8 cellular contexts compared by ENCODE assay signal in the genomic region with DNA sequence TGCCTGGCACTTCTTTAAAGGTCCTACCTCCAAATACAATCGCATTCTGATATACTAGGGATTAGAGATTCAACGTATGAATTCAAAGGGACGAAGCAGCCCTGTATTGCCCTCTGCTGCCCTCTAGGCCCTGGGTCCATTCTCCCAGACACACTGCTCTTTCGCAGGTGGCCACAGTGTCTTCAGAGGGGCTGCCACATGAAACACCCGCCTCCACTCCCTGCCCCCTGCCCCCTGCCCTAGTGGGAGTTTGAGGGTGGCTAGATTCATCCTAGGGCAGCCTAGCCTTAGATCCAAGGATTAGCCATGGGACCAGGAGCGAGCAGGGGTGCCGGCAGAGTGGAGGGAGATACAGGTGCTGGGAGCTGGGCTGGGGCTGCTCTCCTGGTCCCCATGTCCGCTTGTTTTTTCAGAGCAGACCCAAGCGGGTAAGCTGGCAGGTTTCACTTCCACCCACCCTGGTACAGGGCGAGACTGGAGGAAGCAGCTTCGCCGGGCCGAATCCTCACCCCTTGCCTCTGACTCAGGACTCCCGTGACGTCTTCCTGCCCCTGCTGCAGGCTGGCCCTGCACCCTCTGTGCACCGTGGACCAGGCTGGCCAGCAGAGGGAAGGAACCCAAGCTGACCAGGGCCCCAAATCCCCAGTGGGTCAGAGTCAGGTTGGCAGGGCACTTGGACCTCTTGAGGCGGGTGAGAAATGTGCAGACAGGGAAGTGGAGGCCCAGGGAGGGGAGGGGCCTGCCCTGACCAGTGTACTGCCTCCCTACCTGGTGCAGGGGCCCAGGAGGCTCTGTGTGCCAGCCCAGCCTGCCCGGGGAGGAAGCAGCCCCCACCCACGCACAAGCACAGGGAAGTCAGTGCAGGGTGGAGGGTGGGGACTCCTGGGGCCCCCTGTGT. TPM values are rescaled to one million over a fixed set of nuclear protein-coding genes. Genes with fewer than 3 reads are reported as not detected.
A peak's percentile ranks its signal among the peaks of the same experiment; 100 is the strongest.
DNase-seq lines count a peak whose midpoint lies in the region; ATAC-seq and TF ChIP-seq lines count a peak whose summit lies in the region.

No MANE protein-coding gene starts in this region.

- H3K27ac ChIP-seq in HCT116 (ENCODE audit: low read depth, low read length) (no peak overlapping the region; the same call in 1 of the 2 replicates), mesenchymal stem cell (ENCODE audit: low read length, poor library complexity, severe bottlenecking) (no peak overlapping the region)

- H3K9me3 Mint-ChIP-seq in T-cell = no peaks in the 10 kb centered on the region
- no peaks in the 10 kb centered on the region for H3K9me3 Mint-ChIP-seq in central memory CD8-positive, alpha-beta T cell
- no peaks in the 10 kb centered on the region for H3K9me3 Mint-ChIP-seq in stimulated activated naive CD8-positive, alpha-beta T cell treated with anti-CD3 and anti-CD28 coated beads, Interleukin-15, Interleukin-2, amounts not matched to agents 100 ng/mL and 50 ng/mL, for 24 hours

- H3K23ac ChIP-seq in mesenchymal stem cell (ENCODE audit: low read length in 2 of 2) = no peak overlapping the region

- RAD21 ChIA-PET in HCT116 (lab: Charles Lee; ENCODE audit: low non-redundant PET in 1 of 2, low total read pairs in 2 of 2, uncharacterized antibody in 2 of 2, unreplicated experiment in 2 of 2) = no interaction called here

- TF ChIP-seq RAD21 in HCT116 (IDR thresholded peaks at IDR 0.05; ENCODE audit: low read depth) = no peak

- peak; percentile 4 to 23 (median 18); a peak in 1 of 6 replicates for TF ChIP-seq CTCF in HCT116 (IDR thresholded peaks at IDR 0.05 in 2 of 3, conservative IDR thresholded peaks at IDR 0.05 in 1 of 3; ENCODE audit: borderline replicate concordance in 1 of 3, insufficient read depth in 1 of 3, low read depth in 2 of 3, low read length in 2 of 3)

- no peaks in the 10 kb centered on the region for H3K9me3 ChIP-seq in HCT116 (ENCODE audit: control insufficient read depth in 1 of 2, insufficient read depth in 1 of 2, low read depth in 1 of 2, low read length in 2 of 2)
- no peaks in the 10 kb centered on the region for H3K9me3 ChIP-seq in mesenchymal stem cell (ENCODE audit: control insufficient read depth, low read length)

- WGBS in mesenchymal stem cell = 86% methylated on average over 15 of the region's 19 CpGs

- no peaks in the 10 kb centered on the region for H4K20me1 ChIP-seq in HCT116 (ENCODE audit: insufficient read depth)

- no peak overlapping the region for H2BK12ac ChIP-seq in mesenchymal stem cell (ENCODE audit: low read length in 2 of 2)

- DNase-seq in CD1c-positive myeloid dendritic cell (ENCODE audit: extremely low spot score) (peak; percentile 96), HCT116 (ENCODE audit: low read depth, low spot score) (no peak), T-cell (peak in 9 of 34 experiments; percentile 13 to 61 (median 27)), mesenchymal stem cell (no peak), NCI-H345 (lab: John Stamatoyannopoulos, UW) (no peak)
- DNase-seq in central memory CD8-positive, alpha-beta T cell (ENCODE audit: low spot score in 2 of 2) = no peak

- peak overlapping the region; percentile 15 for H2AK5ac ChIP-seq in mesenchymal stem cell (ENCODE audit: low read length, severe bottlenecking)

- no peak overlapping the region for H3K4ac ChIP-seq in mesenchymal stem cell (ENCODE audit: low read depth in 1 of 2, low read length in 2 of 2)

- no peak overlapping the region for H2BK5ac ChIP-seq in mesenchymal stem cell (ENCODE audit: low read depth, low read length, poor library complexity, severe bottlenecking)

- POLR2A ChIA-PET in HCT116 (lab: Charles Lee) (no interaction called here), T-cell (lab: Charles Lee) (no interaction called here)

- peak overlapping the region; percentile 21 to 86 (median 75) for H3K4me3 Mint-ChIP-seq in T-cell
- H3K4me3 Mint-ChIP-seq in central memory CD8-positive, alpha-beta T cell = peak overlapping the region; percentile 76
- peak overlapping the region; percentile 80 for H3K4me3 Mint-ChIP-seq in stimulated activated naive CD8-positive, alpha-beta T cell treated with anti-CD3 and anti-CD28 coated beads, Interleukin-15, Interleukin-2, amounts not matched to agents 100 ng/mL and 50 ng/mL, for 24 hours

- no peaks in the 10 kb centered on the region for H3K79me2 ChIP-seq in HCT116 (ENCODE audit: insufficient read depth, low read length)

- no peak overlapping the region for H2BK120ac ChIP-seq in mesenchymal stem cell (ENCODE audit: low read depth, low read length)

- no peak overlapping the region for H4K8ac ChIP-seq in mesenchymal stem cell (ENCODE audit: low read length)

- H2BK15ac ChIP-seq in mesenchymal stem cell (ENCODE audit: low read depth, poor library complexity, severe bottlenecking) = peak overlapping the region; percentile 21

- H3K27me3 ChIP-seq in HCT116 (ENCODE audit: insufficient read depth, low read length) = no peaks in the 10 kb centered on the region
- H3K27me3 ChIP-seq in mesenchymal stem cell (ENCODE audit: control insufficient read depth in 1 of 2, insufficient read depth in 1 of 2, low read length in 2 of 2) = no peaks in the 10 kb centered on the region

- no peaks in the 10 kb centered on the region for H3K36me3 ChIP-seq in HCT116 (ENCODE audit: control insufficient read depth in 1 of 2, insufficient read depth in 2 of 2, low read length in 2 of 2)
- peaks cover 12% of the 10 kb centered on the region in 2 experiments for H3K36me3 ChIP-seq in mesenchymal stem cell (ENCODE audit: control insufficient read depth in 1 of 2, insufficient read depth in 2 of 2, low read depth in 1 of 2, low read length in 2 of 2)

- H3K4me2 ChIP-seq in HCT116 (ENCODE audit: low read length) = no peak overlapping the region
- H3K4me2 ChIP-seq in mesenchymal stem cell (ENCODE audit: low read length, poor library complexity, severe bottlenecking) = no peak overlapping the region

- H3K27me3 Mint-ChIP-seq in T-cell = peaks cover 4 to 13% of the 10 kb centered on the region in 2 donors
- peaks cover 36% of the 10 kb centered on the region for H3K27me3 Mint-ChIP-seq in central memory CD8-positive, alpha-beta T cell
- peaks cover 7% of the 10 kb centered on the region for H3K27me3 Mint-ChIP-seq in stimulated activated naive CD8-positive, alpha-beta T cell treated with anti-CD3 and anti-CD28 coated beads, Interleukin-15, Interleukin-2, amounts not matched to agents 100 ng/mL and 50 ng/mL, for 24 hours

- H3K79me1 ChIP-seq in mesenchymal stem cell (replicated peaks; ENCODE audit: low read length, poor library complexity, severe bottlenecking) = no peaks in the 10 kb centered on the region

- intact Hi-C loops in HCT116 (cut with micrococcal nuclease) = loop anchor here (5.0 to 10.0 kb wide), 2 partner anchors 125 to 572 kb away; no protein-coding TSS in a partner anchor

- H3K4me3 ChIP-seq in HCT116 (replicated peaks in 1 of 2; ENCODE audit: low read depth in 1 of 2, low read length in 2 of 2) = no peak overlapping the region
- no peak overlapping the region for H3K4me3 ChIP-seq in mesenchymal stem cell (ENCODE audit: insufficient read depth in 1 of 2, low read depth in 1 of 2, low read length in 2 of 2)

- no peak overlapping the region for H3K9ac ChIP-seq in HCT116 (ENCODE audit: low read length)
- H3K9ac ChIP-seq in mesenchymal stem cell (ENCODE audit: low read length) = peak overlapping the region; percentile 45

- TF ChIP-seq POLR2A in HCT116 (IDR thresholded peaks at IDR 0.05; ENCODE audit: borderline replicate concordance, extremely low read depth, insufficient read depth, insufficient read length) = no peak

- no peak overlapping the region for H3K18ac ChIP-seq in mesenchymal stem cell (ENCODE audit: low read depth in 1 of 2, low read length in 2 of 2)

- H3K36me3 Mint-ChIP-seq in T-cell = no peaks in the 10 kb centered on the region
- H3K36me3 Mint-ChIP-seq in central memory CD8-positive, alpha-beta T cell (ENCODE audit: insufficient read depth) = peaks cover 8% of the 10 kb centered on the region
- H3K36me3 Mint-ChIP-seq in stimulated activated naive CD8-positive, alpha-beta T cell treated with anti-CD3 and anti-CD28 coated beads, Interleukin-15, Interleukin-2, amounts not matched to agents 100 ng/mL and 50 ng/mL, for 24 hours (ENCODE audit: low read depth) = no peaks in the 10 kb centered on the region

- BruUV-seq in HCT116 (replicated peaks; lab: Mats Ljungman, UMichigan) = no TSS peak

- H3K4me1 Mint-ChIP-seq in T-cell = peaks cover 23 to 31% (median 28%) of the 10 kb centered on the region in 3 donors
- H3K4me1 Mint-ChIP-seq in central memory CD8-positive, alpha-beta T cell = peaks cover 21% of the 10 kb centered on the region
- H3K4me1 Mint-ChIP-seq in stimulated activated naive CD8-positive, alpha-beta T cell treated with anti-CD3 and anti-CD28 coated beads, Interleukin-15, Interleukin-2, amounts not matched to agents 100 ng/mL and 50 ng/mL, for 24 hours (ENCODE audit: low read depth) = peaks cover 33% of the 10 kb centered on the region

- CTCF ChIA-PET in HCT116 (lab: Charles Lee) (no interaction called here), T-cell (lab: Charles Lee) (no interaction called here)

- H2AFZ ChIP-seq in HCT116 (ENCODE audit: low read depth, low read length, poor library complexity, severe bottlenecking) (no peak overlapping the region), mesenchymal stem cell (ENCODE audit: low read depth, low read length) (no peak overlapping the region)

- no peaks in the 10 kb centered on the region for H3K9me2 ChIP-seq in HCT116 (ENCODE audit: insufficient read depth)

- H4K91ac ChIP-seq in mesenchymal stem cell (ENCODE audit: low read length) = peak overlapping the region; percentile 67

- peaks cover 2 to 40% of the 10 kb centered on the region in 2 experiments; a peak in 3 of 4 replicates for H3K4me1 ChIP-seq in HCT116 (ENCODE audit: control insufficient read depth in 1 of 2, insufficient read depth in 2 of 2, low read length in 2 of 2)
- H3K4me1 ChIP-seq in mesenchymal stem cell (ENCODE audit: control insufficient read depth, insufficient read depth, low read depth, low read length) = peaks cover 34% of the 10 kb centered on the region

- ATAC-seq in HCT116 (no peak), T-cell (replicated peaks in 1 of 4) (peak in 2 of 4 experiments; percentile 24), GM21367 (IDR thresholded peaks at IDR 0.05; ENCODE audit: unreplicated experiment) (no peak)
- ATAC-seq in central memory CD8-positive, alpha-beta T cell (replicated peaks; ENCODE audit: extremely low read depth, poor library complexity, severe bottlenecking) = peak; percentile 17

- H3K14ac ChIP-seq in mesenchymal stem cell (ENCODE audit: low read length in 2 of 2) = no peak overlapping the region

- peak overlapping the region in 1 of 2 donors; percentile 74 for H3K27ac Mint-ChIP-seq in T-cell
- no peak overlapping the region for H3K27ac Mint-ChIP-seq in central memory CD8-positive, alpha-beta T cell (ENCODE audit: low read depth)
- H3K27ac Mint-ChIP-seq in stimulated activated naive CD8-positive, alpha-beta T cell treated with anti-CD3 and anti-CD28 coated beads, Interleukin-15, Interleukin-2, amounts not matched to agents 100 ng/mL and 50 ng/mL, for 24 hours = peak overlapping the region; percentile 93

RNA-seq across cellular contexts. Expression of a gene that starts 28.4 kb away (rescaled TPM):
- total RNA-seq in HCT116 (2021; ENCODE audit: unreplicated experiment) = 26.4 TPM
- polyA plus RNA-seq in HCT116 (2012) = 17.6 and 20.2 TPM in 2 replicates
- 1 to 10 TPM in 3 of 5 donors, under 1 TPM in 2; 0.40 to 2.4 (median 1.0) TPM for total RNA-seq in T-cell
- polyA plus RNA-seq in mesenchymal stem cell (2013, experiment 1 of 2) = 24.1 TPM
- 24.2 TPM for polyA plus RNA-seq in mesenchymal stem cell (2013, experiment 2 of 2)

RNA-seq across cellular contexts. Expression of a gene that starts 47.5 kb away (rescaled TPM):
- total RNA-seq in HCT116 (2021; ENCODE audit: unreplicated experiment) (194 TPM), T-cell (10 to 100 TPM; 34.7 to 66.8 (median 58.7) TPM)
- 94.9 and 97.0 TPM in 2 replicates for polyA plus RNA-seq in HCT116 (2012)
- polyA plus RNA-seq in mesenchymal stem cell (2013, experiment 1 of 2) = 6.9 TPM
- 7.5 TPM for polyA plus RNA-seq in mesenchymal stem cell (2013, experiment 2 of 2)

RNA-seq across cellular contexts. Expression of a gene that starts 52.8 kb away (rescaled TPM):
- 18.0 TPM for total RNA-seq in HCT116 (2021; ENCODE audit: unreplicated experiment)
- 18.9 and 20.8 TPM in 2 replicates for polyA plus RNA-seq in HCT116 (2012)
- total RNA-seq in T-cell = 100 to 1,000 TPM in 2 of 5 donors, 10 to 100 TPM in 3; 55.9 to 152 (median 68.3) TPM
- 48.3 TPM for polyA plus RNA-seq in mesenchymal stem cell (2013, experiment 1 of 2)
- 46.7 TPM for polyA plus RNA-seq in mesenchymal stem cell (2013, experiment 2 of 2)
